ENCODE assay signal across 8 cellular contexts in genomic region chr16:58515871-58516767, GRCh38. TPM values are rescaled to one million over a fixed set of nuclear protein-coding genes. Genes with fewer than 3 reads are reported as not detected.
DNase-seq lines count a peak whose midpoint lies in the region; ATAC-seq and TF ChIP-seq lines count a peak whose summit lies in the region.

No MANE protein-coding gene starts in this region.

- peak overlapping the region; percentile 90 for H3K27ac Mint-ChIP-seq in activated CD8-positive, alpha-beta T cell treated with anti-CD3 and anti-CD28 coated beads for 36 hours
- no peak overlapping the region for H3K27ac Mint-ChIP-seq in nephron progenitor cell

- H3K4me2 ChIP-seq in KMS-11 = peak overlapping the region; percentile 59

- DNase-seq in activated CD8-positive, alpha-beta T cell treated with anti-CD3 and anti-CD28 coated beads for 36 hours = peak; percentile 60
- peak; percentile 33 for DNase-seq in nephron progenitor cell
- DNase-seq in NCI-H1930 (lab: John Stamatoyannopoulos, UW) = no peak
- no peak for DNase-seq in SJCRH30

- H3K4me3 ChIP-seq in KMS-11 (IDR thresholded peaks at IDR 0.05; ENCODE audit: insufficient read depth, low read depth, low read length) (no peak overlapping the region), SJCRH30 (no peak overlapping the region)

- peak; percentile 14 for TF ChIP-seq POLR2A in GM10847 (IDR thresholded peaks at IDR 0.05; ENCODE audit: extremely low read depth, insufficient read length)

- ATAC-seq in GM21723 (IDR thresholded peaks at IDR 0.05; ENCODE audit: unreplicated experiment) = peak; percentile 45
- peak; percentile 69 for ATAC-seq in activated CD8-positive, alpha-beta T cell treated with anti-CD3 and anti-CD28 coated beads for 36 hours
- ATAC-seq in esophagus mucosa = peak; percentile 77

- TF ChIP-seq CTCF in KMS-11 (conservative IDR thresholded peaks at IDR 0.05; ENCODE audit: low read depth, low read length) (no peak), nephron progenitor cell (IDR thresholded peaks at IDR 0.05) (no peak)
- TF ChIP-seq CTCF in activated CD8-positive, alpha-beta T cell treated with anti-CD3 and anti-CD28 coated beads for 36 hours (IDR thresholded peaks at IDR 0.05) = no peak

- CTCF ChIA-PET in activated CD8-positive, alpha-beta T cell treated with anti-CD3 and anti-CD28 coated beads for 36 hours (lab: Charles Lee) = interaction anchor here (1.5 to 5.5 kb wide), 3 partner anchors 62 to 239 kb away, joined by 4 to 61 read pairs (median 4); no protein-coding TSS in a partner anchor

- no peaks in the 10 kb centered on the region for H4K20me1 ChIP-seq in KMS-11 (ENCODE audit: insufficient read depth)

- peak overlapping the region; percentile 70 for H3K9ac ChIP-seq in KMS-11

- peak overlapping the region; percentile 41 for H2AFZ ChIP-seq in KMS-11 (ENCODE audit: low read depth)

- H3K27ac ChIP-seq in KMS-11 (peak overlapping the region; percentile 58), SJCRH30 (no peak overlapping the region)

- H3K36me3 Mint-ChIP-seq in activated CD8-positive, alpha-beta T cell treated with anti-CD3 and anti-CD28 coated beads for 36 hours (ENCODE audit: low read depth) = peaks cover 41% of the 10 kb centered on the region
- H3K36me3 Mint-ChIP-seq in nephron progenitor cell (ENCODE audit: low read depth) = peaks cover 20% of the 10 kb centered on the region

- peaks cover 34% of the 10 kb centered on the region for H3K79me2 ChIP-seq in KMS-11 (ENCODE audit: insufficient read depth, low read depth)

- H3K9me3 Mint-ChIP-seq in activated CD8-positive, alpha-beta T cell treated with anti-CD3 and anti-CD28 coated beads for 36 hours = no peaks in the 10 kb centered on the region
- H3K9me3 Mint-ChIP-seq in nephron progenitor cell = no peaks in the 10 kb centered on the region

- no peaks in the 10 kb centered on the region for H3K27me3 ChIP-seq in KMS-11 (ENCODE audit: insufficient read depth, low read depth)
- no peaks in the 10 kb centered on the region for H3K27me3 ChIP-seq in SJCRH30

- H3K9me3 ChIP-seq in SJCRH30 (replicated peaks) = no peaks in the 10 kb centered on the region

- peaks cover 56% of the 10 kb centered on the region for H3K4me1 ChIP-seq in KMS-11 (ENCODE audit: low read depth, poor library complexity, severe bottlenecking)
- H3K4me1 ChIP-seq in SJCRH30 = no peaks in the 10 kb centered on the region; the same call in 1 of the 2 replicates

- intact Hi-C loops in activated CD8-positive, alpha-beta T cell treated with anti-CD3 and anti-CD28 coated beads for 36 hours (cut with micrococcal nuclease) = loop anchor here (5.0 to 10.0 kb wide), 2 partner anchors 216 to 249 kb away; partner anchors contain the start of gene GOT2

- H3K4me1 Mint-ChIP-seq in activated CD8-positive, alpha-beta T cell treated with anti-CD3 and anti-CD28 coated beads for 36 hours (ENCODE audit: low read depth) = peaks cover 36% of the 10 kb centered on the region
- H3K4me1 Mint-ChIP-seq in nephron progenitor cell = peaks cover 41% of the 10 kb centered on the region

- H3K4me3 Mint-ChIP-seq in activated CD8-positive, alpha-beta T cell treated with anti-CD3 and anti-CD28 coated beads for 36 hours = peak overlapping the region; percentile 92
- peak overlapping the region; percentile 96 for H3K4me3 Mint-ChIP-seq in nephron progenitor cell

- POLR2A ChIA-PET in activated CD8-positive, alpha-beta T cell treated with anti-CD3 and anti-CD28 coated beads for 36 hours (lab: Charles Lee) = interaction anchor here (0.7 to 4.8 kb wide), 8 partner anchors 10 to 217 kb away, joined by 3 to 29 read pairs (median 4); partner anchors contain the start of genes CNOT1 and SLC38A7

- H3K27me3 Mint-ChIP-seq in activated CD8-positive, alpha-beta T cell treated with anti-CD3 and anti-CD28 coated beads for 36 hours = no peaks in the 10 kb centered on the region
- no peaks in the 10 kb centered on the region for H3K27me3 Mint-ChIP-seq in nephron progenitor cell (ENCODE audit: low read depth, poor library complexity)

- peaks cover 17% of the 10 kb centered on the region; the same call in 1 of the 2 replicates for H3K36me3 ChIP-seq in KMS-11 (ENCODE audit: insufficient read depth)
- H3K36me3 ChIP-seq in SJCRH30 = peaks cover 63% of the 10 kb centered on the region

RNA-seq across cellular contexts. Expression of gene SETD6, which starts 0.8 kb away (rescaled TPM):
- total RNA-seq in activated CD8-positive, alpha-beta T cell treated with anti-CD3 and anti-CD28 coated beads for 36 hours = 10 to 100 TPM; 14.8 to 15.5 TPM
- total RNA-seq in esophagus mucosa = 11.7 TPM
- total RNA-seq in SJCRH30 (2014; rRNA removed; shearing (Covaris generic)) = 0.23 and 0.26 TPM in 2 replicates

RNA-seq across cellular contexts. Expression of gene NDRG4, which starts 16.2 kb away (rescaled TPM):
- 1 to 10 TPM; 1.3 to 1.6 TPM for total RNA-seq in activated CD8-positive, alpha-beta T cell treated with anti-CD3 and anti-CD28 coated beads for 36 hours
- total RNA-seq in esophagus mucosa = 31.6 TPM
- 8.7 and 9.0 TPM in 2 replicates for total RNA-seq in SJCRH30 (2014; rRNA removed; shearing (Covaris generic))

Comparison
In these comparisons a context has a peak if more than half of its experiments do, and no peak if none do; other contexts are left out.
1. DNase-seq: peak in activated CD8-positive, alpha-beta T cell treated with anti-CD3 and anti-CD28 coated beads for 36 hours (single experiment) and nephron progenitor cell (single experiment); none in NCI-H1930 (0 of 2) and SJCRH30 (0 of 2).
2. RNA of gene SETD6, which starts 0.8 kb away (total RNA-seq): 14.8 to 15.5 TPM in activated CD8-positive, alpha-beta T cell treated with anti-CD3 and anti-CD28 coated beads for 36 hours and 11.7 TPM in esophagus mucosa (single experiment); 0.23 to 0.26 TPM in SJCRH30; every median in the first group is over 10 times any median in the second.
3. Peak in every context shown above with its lines, with median percentiles within 50 percentile points of each other: ATAC-seq.